8 cellular contexts compared by ENCODE assay signal in genomic region chr19:47225746-47226425, GRCh38.
DNase-seq lines count a peak whose midpoint lies in the region; ATAC-seq and TF ChIP-seq lines count a peak whose summit lies in the region.

No MANE protein-coding gene starts in this region.

- TF ChIP-seq CTCF in nephron progenitor cell (IDR thresholded peaks at IDR 0.05): no peak

- peak overlapping the region; percentile 40 for H3K4me3 Mint-ChIP-seq in nephron progenitor cell

- peak; percentile 34 for ATAC-seq in GM21367 (IDR thresholded peaks at IDR 0.05; ENCODE audit: unreplicated experiment)

- no peak overlapping the region for H3K27ac Mint-ChIP-seq in nephron progenitor cell

- no peaks in the 10 kb centered on the region for H3K9me3 Mint-ChIP-seq in nephron progenitor cell

- H3K27me3 Mint-ChIP-seq in nephron progenitor cell (ENCODE audit: low read depth, poor library complexity): no peaks in the 10 kb centered on the region

- DNase-seq in CMK (ENCODE audit: low read depth): peak; percentile 79
- DNase-seq in KG1 (lab: John Stamatoyannopoulos, UW): peak; percentile 82
- DNase-seq in RPMI8226: peak; percentile 88
- DNase-seq in activated effector memory CD4-positive, alpha-beta T cell treated with Interleukin-2 at 50 U/mL for 16 hours: peak; percentile 80
- peak; percentile 75 for DNase-seq in fibroblast of the conjunctiva (ENCODE audit: low read depth)
- peak; percentile 90 for DNase-seq in nephron progenitor cell
- DNase-seq in stimulated activated naive CD4-positive, alpha-beta T cell treated with Interleukin-2 at 50 U/mL for 16 hours (lab: John Stamatoyannopoulos, UW): peak; percentile 81

- H3K36me3 Mint-ChIP-seq in nephron progenitor cell (ENCODE audit: low read depth): peaks cover 13% of the 10 kb centered on the region

- peaks cover 18% of the 10 kb centered on the region for H3K4me1 Mint-ChIP-seq in nephron progenitor cell

Comparison
In these comparisons a context has a peak if more than half of its experiments do, and no peak if none do; other contexts are left out.
1. Peak in every context shown above with its lines: DNase-seq and ATAC-seq.